In genomic region chr18:50247562-50247961, GRCh38 we compare ENCODE assay signal across 28 cellular contexts.
"Had no signal": no experiment of that assay in that cellular context is flagged by ENCODE, and none has a peak within 500 bp of the region (broad histone marks: within the 10 kb centered on the region; RNA-seq: fewer than 3 reads in every experiment).

No MANE protein-coding gene starts in this region.

- H3K27me3 Mint-ChIP-seq: effector memory CD8-positive, alpha-beta T cell had no signal

- H3K4me3 Mint-ChIP-seq: dendritic cell treated with granulocyte-macrophage colony-stimulating factor and Interleukin-4, amounts not matched to agents 40 ng/mL and 50 ng/mL, for 4 days; effector memory CD8-positive, alpha-beta T cell; endodermal cell had no signal

- FAIRE-seq: colon, endometrium, endothelial cell of umbilical vein, frontal cortex had no signal

- H3K36me3 ChIP-seq: colonic mucosa, esophagus muscularis mucosa, esophagus squamous epithelium, gastroesophageal sphincter, heart left ventricle had no signal

- H3K9me3 ChIP-seq: colonic mucosa, esophagus muscularis mucosa, esophagus squamous epithelium, gastrocnemius medialis, gastroesophageal sphincter, heart left ventricle had no signal

- DNase-seq: colonic mucosa; cortex of kidney; dermis blood vessel endothelial cell; dorsolateral prefrontal cortex; effector CD4-positive, alpha-beta T cell; effector CD8-positive, alpha-beta T cell; effector memory CD4-positive, alpha-beta T cell; effector memory CD8-positive, alpha-beta T cell; endodermal cell; erythroblast; esophagus squamous epithelium; foreskin fibroblast; foreskin keratinocyte; foreskin melanocyte; gastrocnemius medialis; glutamatergic neuron; head of caudate nucleus; heart left ventricle had no signal

- H3K27me3 ChIP-seq: colonic mucosa, dorsolateral prefrontal cortex, esophagus muscularis mucosa, esophagus squamous epithelium, foreskin keratinocyte, gastrocnemius medialis, gastroesophageal sphincter, heart left ventricle had no signal

- H3K4me1 ChIP-seq: colonic mucosa, esophagus muscularis mucosa, esophagus squamous epithelium, foreskin keratinocyte, gastrocnemius medialis, gastroesophageal sphincter, heart left ventricle had no signal

- H3K27ac ChIP-seq: colonic mucosa, coronary artery, dorsolateral prefrontal cortex, epithelial cell of prostate, esophagus muscularis mucosa, esophagus squamous epithelium, foreskin keratinocyte, gastrocnemius medialis, gastroesophageal sphincter, heart left ventricle had no signal

- H3K27ac Mint-ChIP-seq: dendritic cell treated with granulocyte-macrophage colony-stimulating factor and Interleukin-4, amounts not matched to agents 40 ng/mL and 50 ng/mL, for 4 days; effector memory CD8-positive, alpha-beta T cell; endodermal cell had no signal

- ATAC-seq: effector memory CD8-positive, alpha-beta T cell; esophagus mucosa; foreskin keratinocyte; gastrocnemius medialis; gastroesophageal sphincter; heart left ventricle had no signal

- H3K4me1 Mint-ChIP-seq: endodermal cell had no signal

- H3K4me3 ChIP-seq: colonic mucosa, coronary artery, dorsolateral prefrontal cortex, esophagus muscularis mucosa, esophagus squamous epithelium, gastrocnemius medialis, gastroesophageal sphincter, heart left ventricle had no signal

- H3K9me3 Mint-ChIP-seq: effector memory CD8-positive, alpha-beta T cell had no signal
